ENCODE assay signal across 7 cellular contexts in genomic region chr19:6278051-6278450, GRCh38. TPM values are rescaled to one million over a fixed set of nuclear protein-coding genes. Genes with fewer than 3 reads are reported as not detected.
DNase-seq lines count a peak whose midpoint lies in the region; ATAC-seq and TF ChIP-seq lines count a peak whose summit lies in the region.

No MANE protein-coding gene starts in this region.

- H3K4me1 Mint-ChIP-seq in stimulated activated memory B cell treated with anti-CD40 and anti-IgM and Interleukin-4, amounts not matched to agents 10 μg/mL and 1 μg/mL and 100 μg/mL, for 72 hours: peaks cover 40% of the 10 kb centered on the region

- H3K9me3 ChIP-seq in HCT116 (ENCODE audit: control insufficient read depth in 1 of 2, insufficient read depth in 1 of 2, low read depth in 1 of 2, low read length in 2 of 2) (no peaks in the 10 kb centered on the region), WERI-Rb-1 (ENCODE audit: severe bottlenecking) (peaks cover 13% of the 10 kb centered on the region)

- no TSS peak for BruUV-seq in HCT116 (replicated peaks; lab: Mats Ljungman, UMichigan)

- peaks cover 8 to 13% of the 10 kb centered on the region in 2 experiments for H3K4me1 ChIP-seq in HCT116 (ENCODE audit: control insufficient read depth in 1 of 2, insufficient read depth in 2 of 2, low read length in 2 of 2)

- TF ChIP-seq CTCF in HCT116 (IDR thresholded peaks at IDR 0.05 in 2 of 3, conservative IDR thresholded peaks at IDR 0.05 in 1 of 3; ENCODE audit: borderline replicate concordance in 1 of 3, insufficient read depth in 1 of 3, low read depth in 2 of 3, low read length in 2 of 3): no peak
- no peak for TF ChIP-seq CTCF in WERI-Rb-1 (IDR thresholded peaks at IDR 0.05; ENCODE audit: low read depth, low read length)
- TF ChIP-seq CTCF in fibroblast of villous mesenchyme (IDR thresholded peaks at IDR 0.05; ENCODE audit: insufficient read depth, low read depth, low read length): no peak

- H2AFZ ChIP-seq in HCT116 (ENCODE audit: low read depth, low read length, poor library complexity, severe bottlenecking): no peak overlapping the region

- peak overlapping the region; percentile 92 for H3K27ac Mint-ChIP-seq in stimulated activated memory B cell treated with anti-CD40 and anti-IgM and Interleukin-4, amounts not matched to agents 10 μg/mL and 1 μg/mL and 100 μg/mL, for 72 hours

- H3K27me3 ChIP-seq in HCT116 (ENCODE audit: insufficient read depth, low read length) (no peaks in the 10 kb centered on the region), WERI-Rb-1 (ENCODE audit: insufficient read depth, low read depth, severe bottlenecking) (no peaks in the 10 kb centered on the region)

- peaks cover 7 to 8% of the 10 kb centered on the region in 2 experiments; a peak in 2 of 4 replicates for H3K36me3 ChIP-seq in HCT116 (ENCODE audit: control insufficient read depth in 1 of 2, insufficient read depth in 2 of 2, low read length in 2 of 2)
- peaks cover 34% of the 10 kb centered on the region for H3K36me3 ChIP-seq in WERI-Rb-1

- no peaks in the 10 kb centered on the region for H3K9me3 Mint-ChIP-seq in stimulated activated memory B cell treated with anti-CD40 and anti-IgM and Interleukin-4, amounts not matched to agents 10 μg/mL and 1 μg/mL and 100 μg/mL, for 72 hours

- in situ Hi-C loops in ACHN (cut with HindIII; ENCODE audit: low pct_ligation_motif_present, low pct_unique_long_range_greater_than_20kb, low sequenced_read_pairs): no loop called here

- H3K4me3 Mint-ChIP-seq in stimulated activated memory B cell treated with anti-CD40 and anti-IgM and Interleukin-4, amounts not matched to agents 10 μg/mL and 1 μg/mL and 100 μg/mL, for 72 hours: peak overlapping the region; percentile 96

- TF ChIP-seq POLR2A in HCT116 (IDR thresholded peaks at IDR 0.05; ENCODE audit: borderline replicate concordance, extremely low read depth, insufficient read depth, insufficient read length) (no peak), erythroblast (IDR thresholded peaks at IDR 0.05; ENCODE audit: low read length) (no peak)

- H3K27me3 Mint-ChIP-seq in stimulated activated memory B cell treated with anti-CD40 and anti-IgM and Interleukin-4, amounts not matched to agents 10 μg/mL and 1 μg/mL and 100 μg/mL, for 72 hours: no peaks in the 10 kb centered on the region

- RAD21 ChIA-PET in HCT116 (lab: Charles Lee; ENCODE audit: low non-redundant PET in 1 of 2, low total read pairs in 2 of 2, uncharacterized antibody in 2 of 2, unreplicated experiment in 2 of 2): no interaction called here

- no peak overlapping the region for H3K9ac ChIP-seq in HCT116 (ENCODE audit: low read length)

- H3K27ac ChIP-seq in HCT116 (ENCODE audit: low read depth, low read length) (no peak overlapping the region; the same call in 1 of the 2 replicates), WERI-Rb-1 (peak overlapping the region; percentile 92)

- peak overlapping the region; percentile 97 for H3K4me2 ChIP-seq in HCT116 (ENCODE audit: low read length)

- TF ChIP-seq RAD21 in HCT116 (IDR thresholded peaks at IDR 0.05; ENCODE audit: low read depth): no peak

- POLR2A ChIA-PET in HCT116 (lab: Charles Lee): no interaction called here

- H3K4me3 ChIP-seq in HCT116 (replicated peaks in 1 of 2; ENCODE audit: low read depth in 1 of 2, low read length in 2 of 2) (peak overlapping the region; percentile 90 to 92; a peak in 3 of 4 replicates), WERI-Rb-1 (ENCODE audit: low read depth, low read length) (no peak overlapping the region), fibroblast of villous mesenchyme (ENCODE audit: low read depth, low read length) (peak overlapping the region; percentile 87)

- peaks cover 64% of the 10 kb centered on the region for H3K79me2 ChIP-seq in HCT116 (ENCODE audit: insufficient read depth, low read length)

- no peaks in the 10 kb centered on the region for H3K9me2 ChIP-seq in HCT116 (ENCODE audit: insufficient read depth)

- H4K20me1 ChIP-seq in HCT116 (ENCODE audit: insufficient read depth): no peaks in the 10 kb centered on the region

- ATAC-seq in HCT116 (no peak), HG02642 (IDR thresholded peaks at IDR 0.05; ENCODE audit: poor library complexity, unreplicated experiment) (no peak)
- ATAC-seq in stimulated activated memory B cell treated with anti-CD40 and anti-IgM and Interleukin-4, amounts not matched to agents 10 μg/mL and 1 μg/mL and 100 μg/mL, for 72 hours: no peak

- DNase-seq in HCT116 (ENCODE audit: low read depth, low spot score) (no peak), WERI-Rb-1 (no peak), fibroblast of villous mesenchyme (ENCODE audit: low read depth) (no peak), ACHN (no peak), erythroblast (lab: John Stamatoyannopoulos, UW) (no peak)

- H3K36me3 Mint-ChIP-seq in stimulated activated memory B cell treated with anti-CD40 and anti-IgM and Interleukin-4, amounts not matched to agents 10 μg/mL and 1 μg/mL and 100 μg/mL, for 72 hours: peaks cover 21% of the 10 kb centered on the region

- intact Hi-C loops in HCT116 (cut with micrococcal nuclease): no loop called here

- CTCF ChIA-PET in HCT116 (lab: Charles Lee): no interaction called here

TF ChIP-seq in HCT116, 20 proteins besides CTCF, POLR2A, EP300 and RAD21:
- TF ChIP-seq ELF1 (IDR thresholded peaks at IDR 0.05; ENCODE audit: borderline replicate concordance, low read depth) (no peak), CEBPB (IDR thresholded peaks at IDR 0.05; ENCODE audit: low read depth) (no peak), POLR2AphosphoS5 (IDR thresholded peaks at IDR 0.05; ENCODE audit: low read depth, low read length) (no peak)
TF ChIP-seq in HCT116: peak in this region for 0.

RNA-seq across cellular contexts. Expression of gene MLLT1, which starts 1.7 kb away (rescaled TPM):
- total RNA-seq in HCT116 (2021; ENCODE audit: unreplicated experiment) (55.0 TPM), fibroblast of villous mesenchyme (11.9 and 12.5 TPM in 2 replicates)
- 29.0 and 31.3 TPM in 2 replicates for polyA plus RNA-seq in HCT116 (2012)

RNA-seq across cellular contexts. Expression of gene ACER1, which starts 55.4 kb away (rescaled TPM):
- total RNA-seq in HCT116 (2021; ENCODE audit: unreplicated experiment): not detected
- 0.07 TPM in 1 of 2 replicates, not detected in the other for polyA plus RNA-seq in HCT116 (2012)
- not detected in 2 replicates for total RNA-seq in fibroblast of villous mesenchyme
